In genomic region chr11:35265755-35266454, GRCh38 we compare ENCODE assay signal across 22 cellular contexts.
"Had no signal": no experiment of that assay in that cellular context is flagged by ENCODE, and none has a peak within 500 bp of the region (broad histone marks: within the 10 kb centered on the region; RNA-seq: fewer than 3 reads in every experiment).

No MANE protein-coding gene starts in this region.

- H3K4me1 ChIP-seq: foreskin keratinocyte had no signal

- ATAC-seq: activated T-cell treated with anti-CD3 and anti-CD28 coated beads, Interleukin-2, amount 50 U/mL, for 72 hours; foreskin keratinocyte; left lung; natural killer cell; right lobe of liver had no signal

- H2AFZ ChIP-seq: hepatocyte had no signal

- H3K9me3 ChIP-seq: left lung, ovary, right lobe of liver, thoracic aorta had no signal

- H3K27ac ChIP-seq: cardiac muscle cell, foreskin keratinocyte, hepatocyte, left lung, ovary, right lobe of liver, thoracic aorta had no signal

- H3K4me3 ChIP-seq: cardiac muscle cell, hepatocyte, left lung, lung, ovary, right lobe of liver, thoracic aorta had no signal

- H3K4me2 ChIP-seq: hepatocyte had no signal

- H3K27me3 ChIP-seq: cardiac muscle cell, hepatocyte, left lung, ovary, right lobe of liver had no signal

- H3K36me3 ChIP-seq: cardiac muscle cell, left lung, ovary, thoracic aorta had no signal

- DNase-seq: activated CD4-positive, alpha-beta memory T cell treated with anti-CD3 and anti-CD28 coated beads for 36 hours; activated CD4-positive, alpha-beta T cell treated with anti-CD3 and anti-CD28 coated beads for 48 hours; activated effector memory CD4-positive, alpha-beta T cell treated with anti-CD3 and anti-CD28 coated beads, Interleukin-2, amount 50 U/mL, for 16 hours; activated naive CD4-positive, alpha-beta T cell treated with anti-CD3 and anti-CD28 coated beads, Interleukin-2, amount 10 ng/mL, durations not matched to agents 7 days and 5 days; activated T-cell treated with anti-CD3 and anti-CD28 coated beads, Interleukin-2, amount 50 U/mL, for 72 hours; amygdala; cortex of kidney; foreskin keratinocyte; immature natural killer cell; kidney glomerular epithelial cell; left lung; natural killer cell; ovary; right lobe of liver; small intestine; stimulated activated CD8-positive, alpha-beta memory T cell treated with anti-CD3 and anti-CD28 coated beads, Interleukin-4, amount 100 ng/mL, for 48 hours; stimulated activated naive B cell treated with anti-CD40 and anti-IgM and Interleukin-4, amounts not matched to agents 10 μg/mL and 1 μg/mL and 100 μg/mL, for 72 hours; T-helper 9 cell had no signal
